In genomic region chr1:156809711-156810366, GRCh38 we compare ENCODE assay signal across 25 cellular contexts. TPM values are rescaled to one million over a fixed set of nuclear protein-coding genes. Genes with fewer than 3 reads are reported as not detected.
DNase-seq lines count a peak whose midpoint lies in the region; ATAC-seq and TF ChIP-seq lines count a peak whose summit lies in the region.
"Had no signal": no experiment of that assay in that cellular context is flagged by ENCODE, and none has a peak within 500 bp of the region (broad histone marks: within the 10 kb centered on the region; RNA-seq: fewer than 3 reads in every experiment).

No MANE protein-coding gene starts in this region.

- no peak for DNase-seq in stimulated activated naive CD8-positive, alpha-beta T cell treated with anti-CD3 and anti-CD28 coated beads, Interleukin-15, Interleukin-2, amounts not matched to agents 100 U/mL and 50 U/mL, for 24 hours
- no peak for DNase-seq in WTC11 (ENCODE audit: low spot score)
- DNase-seq in immature natural killer cell, result peak in 1 of 3 donors; percentile 19
- DNase-seq in superior temporal gyrus (ENCODE audit: extremely low spot score), result no peak
- DNase-seq in NCI-H1436 treated with DMSO at 0.1 percent for 48 hours (lab: John Stamatoyannopoulos, UW), result no peak
- DNase-seq: CD8-positive, alpha-beta T cell; central memory CD4-positive, alpha-beta T cell; DMS153; midbrain; naive thymus-derived CD8-positive, alpha-beta T cell; NCI-H2081 treated with DMSO at 0.1 percent for 48 hours; right cardiac atrium; SJCRH30; stimulated activated CD4-positive, alpha-beta T cell treated with anti-CD3 and anti-CD28 coated beads, Interleukin-4, amount 100 ng/mL, for 4 hours; stimulated activated naive CD4-positive, alpha-beta T cell treated with Interleukin-2 at 50 U/mL for 16 hours had no signal

- CTCF ChIA-PET in WTC11 (lab: Charles Lee), result interaction anchor here (1.1 to 3.5 kb wide), 2 partner anchors 50 to 62 kb away, joined by 5 to 17 read pairs; partner anchors contain the start of gene INSRR

- POLR2A ChIA-PET in WTC11 (lab: Charles Lee), result no interaction called here

- peak overlapping the region; percentile 62 for H3K27ac Mint-ChIP-seq in stimulated activated naive CD8-positive, alpha-beta T cell treated with anti-CD3 and anti-CD28 coated beads, Interleukin-15, Interleukin-2, amounts not matched to agents 100 ng/mL and 50 ng/mL, for 24 hours
- H3K27ac Mint-ChIP-seq in WTC11 (no peak overlapping the region), immature natural killer cell (peak overlapping the region; percentile 44 to 100 (median 82))
- H3K27ac Mint-ChIP-seq: activated naive CD4-positive, alpha-beta T cell treated with anti-CD3 and anti-CD28 coated beads, Interleukin-2, amount 50 U/mL, for 24 hours; CD8-positive, alpha-beta T cell had no signal

- ATAC-seq in stimulated activated naive CD8-positive, alpha-beta T cell treated with anti-CD3 and anti-CD28 coated beads, Interleukin-15, Interleukin-2, amounts not matched to agents 100 U/mL and 50 U/mL, for 24 hours, result no peak
- ATAC-seq in WTC11 (no peak), HG02970 (IDR thresholded peaks at IDR 0.05; ENCODE audit: low FRiP score, unreplicated experiment) (no peak)
- ATAC-seq: CD8-positive, alpha-beta T cell; K562; naive thymus-derived CD8-positive, alpha-beta T cell; right cardiac atrium had no signal

- peaks cover 77% of the 10 kb centered on the region for H3K4me1 Mint-ChIP-seq in stimulated activated naive CD8-positive, alpha-beta T cell treated with anti-CD3 and anti-CD28 coated beads, Interleukin-15, Interleukin-2, amounts not matched to agents 100 ng/mL and 50 ng/mL, for 24 hours (ENCODE audit: low read depth)
- H3K4me1 Mint-ChIP-seq in WTC11 (peaks cover 20% of the 10 kb centered on the region), immature natural killer cell (peaks cover 80 to 93% of the 10 kb centered on the region in 2 donors)

- no peak overlapping the region for H3K4me3 Mint-ChIP-seq in stimulated activated naive CD8-positive, alpha-beta T cell treated with anti-CD3 and anti-CD28 coated beads, Interleukin-15, Interleukin-2, amounts not matched to agents 100 ng/mL and 50 ng/mL, for 24 hours
- no peak overlapping the region for H3K4me3 Mint-ChIP-seq in WTC11
- peak overlapping the region in 4 of 5 donors; percentile 4 to 47 (median 20) for H3K4me3 Mint-ChIP-seq in immature natural killer cell
- H3K4me3 Mint-ChIP-seq: activated naive CD4-positive, alpha-beta T cell treated with anti-CD3 and anti-CD28 coated beads, Interleukin-2, amount 50 U/mL, for 24 hours; CD8-positive, alpha-beta T cell; naive thymus-derived CD8-positive, alpha-beta T cell had no signal

- TF ChIP-seq CTCF in WTC11 (IDR thresholded peaks at IDR 0.05), result no peak

- H3K36me3 Mint-ChIP-seq in stimulated activated naive CD8-positive, alpha-beta T cell treated with anti-CD3 and anti-CD28 coated beads, Interleukin-15, Interleukin-2, amounts not matched to agents 100 ng/mL and 50 ng/mL, for 24 hours (ENCODE audit: low read depth), result peaks cover 84% of the 10 kb centered on the region
- peaks cover 5% of the 10 kb centered on the region; the same call in 1 of the 2 replicates for H3K36me3 Mint-ChIP-seq in WTC11
- H3K36me3 Mint-ChIP-seq in immature natural killer cell, result peaks cover 34 to 65% (median 36%) of the 10 kb centered on the region in 3 donors

- no peaks in the 10 kb centered on the region for H3K27me3 Mint-ChIP-seq in stimulated activated naive CD8-positive, alpha-beta T cell treated with anti-CD3 and anti-CD28 coated beads, Interleukin-15, Interleukin-2, amounts not matched to agents 100 ng/mL and 50 ng/mL, for 24 hours
- H3K27me3 Mint-ChIP-seq in WTC11 (ENCODE audit: low read depth), result peaks cover 35% of the 10 kb centered on the region
- H3K27me3 Mint-ChIP-seq in immature natural killer cell (ENCODE audit: low read depth in 3 of 3), result peaks cover 21 to 58% (median 54%) of the 10 kb centered on the region in 3 donors
- H3K27me3 Mint-ChIP-seq: activated naive CD4-positive, alpha-beta T cell treated with anti-CD3 and anti-CD28 coated beads, Interleukin-2, amount 50 U/mL, for 24 hours; naive thymus-derived CD8-positive, alpha-beta T cell had no signal

- no peaks in the 10 kb centered on the region for H3K9me3 Mint-ChIP-seq in stimulated activated naive CD8-positive, alpha-beta T cell treated with anti-CD3 and anti-CD28 coated beads, Interleukin-15, Interleukin-2, amounts not matched to agents 100 ng/mL and 50 ng/mL, for 24 hours
- H3K9me3 Mint-ChIP-seq in WTC11, result no peaks in the 10 kb centered on the region
- H3K9me3 Mint-ChIP-seq in immature natural killer cell, result no peaks in the 10 kb centered on the region
- H3K9me3 Mint-ChIP-seq: activated naive CD4-positive, alpha-beta T cell treated with anti-CD3 and anti-CD28 coated beads, Interleukin-2, amount 50 U/mL, for 24 hours; CD8-positive, alpha-beta T cell; naive thymus-derived CD8-positive, alpha-beta T cell had no signal

TF ChIP-seq in WTC11, 78 proteins besides CTCF, POLR2A, EP300 and RAD21:
- no peak for TF ChIP-seq ZNF512 (CRISPR knock-in tag; IDR thresholded peaks at IDR 0.05; ENCODE audit: borderline replicate concordance)
- TF ChIP-seq ZNF121 (CRISPR knock-in tag; IDR thresholded peaks at IDR 0.05), result peak; percentile 82
TF ChIP-seq in WTC11: peak in this region for 1.

RNA-seq across cellular contexts. Expression of gene SH2D2A, which starts 6.8 kb away (rescaled TPM):
- 4.9 to 6.9 TPM (median 6.6 TPM) in 3 replicates for total RNA-seq in WTC11 (2021)
- polyA plus RNA-seq in immature natural killer cell, result 100 to 1,000 TPM in 1 of 3 donors, 10 to 100 TPM in 2; 76.4 to 139 (median 84.1) TPM
- total RNA-seq: SJCRH30 had no signal

RNA-seq across cellular contexts. Expression of gene PRCC, which starts 42.5 kb away (rescaled TPM):
- total RNA-seq in WTC11 (2021), result 97.4 to 98.5 TPM (median 98.0 TPM) in 3 replicates
- 10 to 100 TPM; 25.9 to 55.6 (median 32.8) TPM for polyA plus RNA-seq in immature natural killer cell

RNA-seq across cellular contexts. Expression of gene INSRR, which starts 49.1 kb away (rescaled TPM):
- total RNA-seq in WTC11 (2021), result 0.05 to 0.11 TPM in 2 of 3 replicates, not detected in the other
- not detected for polyA plus RNA-seq in immature natural killer cell
- total RNA-seq: dermis microvascular lymphatic vessel endothelial cell; glomerular endothelial cell; liver; MCF 10A; naive thymus-derived CD8-positive, alpha-beta T cell; SJCRH30 had no signal
- polyA plus RNA-seq: keratinocyte; naive thymus-derived CD8-positive, alpha-beta T cell had no signal

RNA-seq across cellular contexts. Expression of gene NTRK1, which starts 50.8 kb away (rescaled TPM):
- total RNA-seq in WTC11 (2021), result 0.23 to 0.42 TPM (median 0.23 TPM) in 3 replicates
- under 1 TPM in 1 of 3 donors, not detected in 2; 0.71 TPM for polyA plus RNA-seq in immature natural killer cell
- total RNA-seq: dermis microvascular lymphatic vessel endothelial cell; HT-29; naive thymus-derived CD8-positive, alpha-beta T cell; SJCRH30 had no signal

RNA-seq across cellular contexts. Expression of gene HDGF, which starts 58.4 kb away (rescaled TPM):
- 301 to 339 TPM (median 318 TPM) in 3 replicates for total RNA-seq in WTC11 (2021)
- polyA plus RNA-seq in immature natural killer cell, result 10 to 100 TPM; 27.5 to 35.4 (median 32.4) TPM

Comparison
In these comparisons a context has a peak if more than half of its experiments do, and no peak if none do; other contexts are left out.
1. H3K4me3 Mint-ChIP-seq: peak in immature natural killer cell (4 of 5); none in stimulated activated naive CD8-positive, alpha-beta T cell treated with anti-CD3 and anti-CD28 coated beads, Interleukin-15, Interleukin-2, amounts not matched to agents 100 ng/mL and 50 ng/mL, for 24 hours (single experiment) and WTC11 (single experiment).